ENCODE assay signal across 34 cellular contexts in genomic region chr22:34278121-34278520, GRCh38.
"Had no signal": no experiment of that assay in that cellular context is flagged by ENCODE, and none has a peak within 500 bp of the region (broad histone marks: within the 10 kb centered on the region; RNA-seq: fewer than 3 reads in every experiment).

No MANE protein-coding gene starts in this region.

- DNase-seq: activated CD4-positive, alpha-beta T cell treated with anti-CD3 and anti-CD28 coated beads for 1 hour; activated CD4-positive, alpha-beta T cell treated with anti-CD3 and anti-CD28 coated beads, Interleukin-2, amount 10 ng/mL, durations not matched to agents 7 days and 5 days; activated CD4-positive, alpha-beta T cell treated with anti-CD3 and anti-CD28 coated beads, Interleukin-2, amount 50 U/mL, for 48 hours; activated CD4-positive, CD25-positive, alpha-beta regulatory T cell; activated CD8-positive, alpha-beta T cell treated with anti-CD3 and anti-CD28 coated beads, Interleukin-2, amount 10 ng/mL, durations not matched to agents 7 days and 5 days; activated effector memory CD4-positive, alpha-beta T cell treated with Interleukin-2 at 50 U/mL for 16 hours; activated naive CD4-positive, alpha-beta T cell treated with anti-CD3 and anti-CD28 coated beads, Interleukin-2, amount 50 U/mL, for 16 hours; activated naive CD8-positive, alpha-beta T cell treated with anti-CD3 and anti-CD28 coated beads for 36 hours; activated T-cell treated with anti-CD3 and anti-CD28 coated beads, Interleukin-2, amount 50 U/mL, for 48 hours; amniotic stem cell; aorta; brain microvascular endothelial cell; IMR-90; NCI-H1092 treated with DMSO at 0.1 percent for 48 hours; NCI-H1417; NCI-H146; NCI-H187; NCI-H2029 treated with DMSO at 0.1 percent for 48 hours; NCI-H2107; NCI-H2171; NCI-H446; NCI-H510A treated with DMSO at 0.1 percent for 48 hours; NCI-H526 treated with DMSO at 0.1 percent for 48 hours; NCI-H774; PC-3; Peyer's patch; RPMI8226; SW 1271; T-helper 1 cell; T-helper 2 cell; T-helper 9 cell had no signal

- H3K36me3 Mint-ChIP-seq: activated naive CD8-positive, alpha-beta T cell treated with anti-CD3 and anti-CD28 coated beads for 36 hours had no signal

- H3K27me3 ChIP-seq: brain microvascular endothelial cell, Peyer's patch had no signal

- H3K9me3 ChIP-seq: Peyer's patch had no signal

- H3K27ac Mint-ChIP-seq: activated CD4-positive, alpha-beta T cell treated with anti-CD3 and anti-CD28 coated beads, Interleukin-2, amount 10 ng/mL, durations not matched to agents 7 days and 5 days; activated CD8-positive, alpha-beta T cell treated with anti-CD3 and anti-CD28 coated beads, Interleukin-2, amount 10 ng/mL, durations not matched to agents 7 days and 5 days; activated naive CD8-positive, alpha-beta T cell treated with anti-CD3 and anti-CD28 coated beads for 36 hours had no signal

- H3K36me3 ChIP-seq: brain microvascular endothelial cell, Peyer's patch had no signal

- H3K4me3 ChIP-seq: K562, Peyer's patch had no signal

- ATAC-seq: activated CD8-positive, alpha-beta T cell treated with anti-CD3 and anti-CD28 coated beads, Interleukin-2, amount 10 ng/mL, durations not matched to agents 7 days and 5 days; K562; PC-3 had no signal

- H3K27me3 Mint-ChIP-seq: activated CD4-positive, alpha-beta T cell treated with anti-CD3 and anti-CD28 coated beads, Interleukin-2, amount 10 ng/mL, durations not matched to agents 7 days and 5 days; central memory CD8-positive, alpha-beta T cell had no signal

- H3K9me3 Mint-ChIP-seq: activated naive CD8-positive, alpha-beta T cell treated with anti-CD3 and anti-CD28 coated beads for 36 hours; central memory CD8-positive, alpha-beta T cell had no signal

- H3K4me1 ChIP-seq: Peyer's patch had no signal

- H3K27ac ChIP-seq: brain microvascular endothelial cell, Peyer's patch, VCaP had no signal

- FAIRE-seq: K562 had no signal

- H3K4me3 Mint-ChIP-seq: activated CD4-positive, alpha-beta T cell treated with anti-CD3 and anti-CD28 coated beads, Interleukin-2, amount 10 ng/mL, durations not matched to agents 7 days and 5 days; activated CD8-positive, alpha-beta T cell treated with anti-CD3 and anti-CD28 coated beads, Interleukin-2, amount 10 ng/mL, durations not matched to agents 7 days and 5 days; activated naive CD8-positive, alpha-beta T cell treated with anti-CD3 and anti-CD28 coated beads for 36 hours; central memory CD8-positive, alpha-beta T cell had no signal

- H3K4me1 Mint-ChIP-seq: activated CD4-positive, alpha-beta T cell treated with anti-CD3 and anti-CD28 coated beads, Interleukin-2, amount 10 ng/mL, durations not matched to agents 7 days and 5 days; activated naive CD8-positive, alpha-beta T cell treated with anti-CD3 and anti-CD28 coated beads for 36 hours; central memory CD8-positive, alpha-beta T cell had no signal
